In the genomic region with DNA sequence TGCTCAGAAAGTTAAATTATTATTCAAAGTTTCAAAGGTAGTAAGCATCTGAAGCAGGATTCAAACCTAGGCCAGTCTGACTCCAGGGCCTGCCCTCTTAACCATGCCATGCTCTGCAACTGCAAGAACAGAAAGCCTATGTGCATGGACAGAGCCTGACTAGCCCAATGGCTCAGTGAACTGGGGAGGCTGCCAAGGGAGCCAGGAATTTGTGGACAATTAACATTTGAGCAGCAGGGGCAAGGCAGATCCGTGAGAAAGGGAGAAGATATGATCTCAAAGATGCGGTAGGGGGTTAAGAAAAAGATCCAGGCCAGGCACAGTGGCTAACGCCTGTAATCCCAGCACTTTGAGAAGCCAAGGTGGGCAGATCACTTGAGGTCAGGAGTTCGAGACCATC, we compare ENCODE assay signal across 25 cellular contexts. TPM values are rescaled to one million over a fixed set of nuclear protein-coding genes. Genes with fewer than 3 reads are reported as not detected.
DNase-seq lines count a peak whose midpoint lies in the region; ATAC-seq and TF ChIP-seq lines count a peak whose summit lies in the region.
"Had no signal": no experiment of that assay in that cellular context is flagged by ENCODE, and none has a peak within 500 bp of the region (broad histone marks: within the 10 kb centered on the region; RNA-seq: fewer than 3 reads in every experiment).

No MANE protein-coding gene starts in this region.

- ATAC-seq in HG03108 (IDR thresholded peaks at IDR 0.05; ENCODE audit: unreplicated experiment) (no peak), HG02759 (IDR thresholded peaks at IDR 0.05; ENCODE audit: unreplicated experiment) (no peak), HG03457 (IDR thresholded peaks at IDR 0.05; ENCODE audit: unreplicated experiment) (no peak)
- ATAC-seq: A549; activated naive CD8-positive, alpha-beta T cell treated with anti-CD3 and anti-CD28 coated beads, Interleukin-2, amount 50 U/mL, for 24 hours; naive thymus-derived CD8-positive, alpha-beta T cell; pancreas had no signal

- H3K4me3 Mint-ChIP-seq in HFFc6: no peak overlapping the region; the same call in 1 of the 2 replicates
- H3K4me3 Mint-ChIP-seq: activated naive CD8-positive, alpha-beta T cell treated with anti-CD3 and anti-CD28 coated beads, Interleukin-2, amount 50 U/mL, for 24 hours; naive thymus-derived CD8-positive, alpha-beta T cell had no signal

- H3K27ac Mint-ChIP-seq in HFFc6: peak overlapping the region; percentile 8; the same call in 1 of the 2 replicates
- H3K27ac Mint-ChIP-seq: activated naive CD8-positive, alpha-beta T cell treated with anti-CD3 and anti-CD28 coated beads, Interleukin-2, amount 50 U/mL, for 24 hours had no signal

- TF ChIP-seq CTCF in AG10803 (conservative IDR thresholded peaks at IDR 0.05; ENCODE audit: low read length): no peak
- no peak for TF ChIP-seq CTCF in HFFc6 (IDR thresholded peaks at IDR 0.05)

- peaks cover 33% of the 10 kb centered on the region for H3K27me3 Mint-ChIP-seq in HFFc6 (ENCODE audit: insufficient read depth)

- no peaks in the 10 kb centered on the region for H3K9me3 Mint-ChIP-seq in HFFc6
- H3K9me3 Mint-ChIP-seq: activated naive CD8-positive, alpha-beta T cell treated with anti-CD3 and anti-CD28 coated beads, Interleukin-2, amount 50 U/mL, for 24 hours; naive thymus-derived CD8-positive, alpha-beta T cell had no signal

- H3K36me3 Mint-ChIP-seq in HFFc6 (ENCODE audit: low read depth): no peaks in the 10 kb centered on the region
- H3K36me3 Mint-ChIP-seq: naive thymus-derived CD8-positive, alpha-beta T cell had no signal

- peaks cover 27% of the 10 kb centered on the region for H3K4me1 Mint-ChIP-seq in HFFc6 (ENCODE audit: low read depth)
- H3K4me1 Mint-ChIP-seq: activated naive CD8-positive, alpha-beta T cell treated with anti-CD3 and anti-CD28 coated beads, Interleukin-2, amount 50 U/mL, for 24 hours had no signal

- no peak overlapping the region for H3K4me3 ChIP-seq in AG10803 (ENCODE audit: low read length)
- H3K4me3 ChIP-seq: A549, cardiac muscle cell, pancreas, thoracic aorta had no signal

- peak; percentile 65 for DNase-seq in AG10803 (ENCODE audit: low read depth)
- peak; percentile 56 for DNase-seq in HFFc6
- peak; percentile 83 for DNase-seq in astrocyte of the hippocampus (ENCODE audit: low read depth, low spot score)
- DNase-seq in medulla oblongata (ENCODE audit: extremely low spot score): peak; percentile 50
- no peak for DNase-seq in SHP77 treated with DMSO at 0.1 percent for 48 hours (lab: John Stamatoyannopoulos, UW)
- DNase-seq: activated CD8-positive, alpha-beta memory T cell treated with anti-CD3 and anti-CD28 coated beads, Interleukin-2, amount 50 U/mL, for 48 hours; activated effector memory CD4-positive, alpha-beta T cell treated with anti-CD3 and anti-CD28 coated beads, Interleukin-2, amount 50 U/mL, for 16 hours; activated naive CD8-positive, alpha-beta T cell treated with anti-CD3 and anti-CD28 coated beads, Interleukin-2, amount 50 U/mL, for 24 hours; kidney glomerular epithelial cell; mesenchymal stem cell; naive thymus-derived CD8-positive, alpha-beta T cell; NCI-H1436 treated with DMSO at 0.1 percent for 48 hours; NCI-H748 treated with DMSO at 0.1 percent for 48 hours; pancreas; SHP77; stimulated activated CD4-positive, alpha-beta T cell treated with anti-CD3 and anti-CD28 coated beads, Interleukin-1b, Interleukin-23, amount 100 ng/mL, for 48 hours; stimulated activated naive CD4-positive, alpha-beta T cell had no signal

RNA-seq across cellular contexts. Expression of gene ATP1A4, which starts 6.5 kb away (rescaled TPM):
- not detected for total RNA-seq in HFFc6 (2021; fragmentation: NEBNext Ultra II Directional; extraction: Animal tissue kit (Norgen Biotek cat#: 25700))
- total RNA-seq: frontal cortex; naive thymus-derived CD8-positive, alpha-beta T cell; pancreas; T-helper 1 cell treated with Interleukin-12 subunit alpha and Interleukin-12 subunit beta and Interleukin-4 antibody, amounts not matched to agents 30 ng/mL and 1 ng/mL, for 36 hours had no signal

RNA-seq across cellular contexts. Expression of gene ATP1A2, which starts 29.4 kb away (rescaled TPM):
- under 1 TPM in 5 of 6 experiments, not detected in 1; 0.09 to 0.17 (median 0.14) TPM for total RNA-seq in HFFc6 (2021; fragmentation: NEBNext Ultra II Directional; extraction: Animal tissue kit (Norgen Biotek cat#: 25700))
- total RNA-seq: naive thymus-derived CD8-positive, alpha-beta T cell; T-helper 1 cell treated with Interleukin-12 subunit alpha and Interleukin-12 subunit beta and Interleukin-4 antibody, amounts not matched to agents 30 ng/mL and 1 ng/mL, for 36 hours had no signal

RNA-seq across cellular contexts. Expression of gene CASQ1, which starts 45.5 kb away (rescaled TPM):
- under 1 TPM in 3 of 6 experiments, not detected in 3; 0.14 to 0.35 (median 0.19) TPM for total RNA-seq in HFFc6 (2021; fragmentation: NEBNext Ultra II Directional; extraction: Animal tissue kit (Norgen Biotek cat#: 25700))
- total RNA-seq: naive thymus-derived CD8-positive, alpha-beta T cell; pancreas; T-helper 1 cell treated with Interleukin-12 subunit alpha and Interleukin-12 subunit beta and Interleukin-4 antibody, amounts not matched to agents 30 ng/mL and 1 ng/mL, for 36 hours had no signal

RNA-seq across cellular contexts. Expression of gene IGSF8, which starts 46.5 kb away (rescaled TPM):
- 10 to 100 TPM in 5 of 6 experiments, 1 to 10 TPM in 1; 9.6 to 12.9 (median 11.2) TPM for total RNA-seq in HFFc6 (2021; fragmentation: NEBNext Ultra II Directional; extraction: Animal tissue kit (Norgen Biotek cat#: 25700))
